In the genomic region with DNA sequence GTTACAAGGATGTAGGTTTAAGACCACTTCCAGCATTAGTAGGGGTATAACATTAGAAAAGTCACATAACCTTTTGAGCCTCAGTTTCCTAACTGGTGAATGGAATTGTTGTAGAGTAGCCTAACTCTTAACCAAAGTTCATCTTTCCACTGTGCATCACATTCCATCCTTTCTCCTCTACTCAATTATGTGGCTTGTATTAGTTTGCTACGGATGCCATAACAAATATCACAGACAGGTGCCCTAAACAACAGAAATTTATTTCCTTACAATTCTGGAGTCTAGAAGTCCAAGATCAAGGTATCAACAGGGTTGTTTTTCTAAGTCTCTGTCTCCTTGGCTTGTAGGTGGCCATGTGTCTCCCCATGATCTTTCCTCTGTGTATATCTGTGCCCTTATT, we compare ENCODE assay signal across 8 cellular contexts.
"Had no signal": no experiment of that assay in that cellular context is flagged by ENCODE, and none has a peak within 500 bp of the region (broad histone marks: within the 10 kb centered on the region; RNA-seq: fewer than 3 reads in every experiment).

No MANE protein-coding gene starts in this region.

- ATAC-seq: GM12878 had no signal

- H3K4me3 ChIP-seq: GM12878 had no signal

- DNase-seq: GDM1, GF-D8 had no signal

- FAIRE-seq: G401.6, GM12878, GM12891, GM12892, GM18507, GM19239 had no signal
